12 cellular contexts compared by ENCODE assay signal in genomic region chr5:123809594-123810172, GRCh38.
DNase-seq lines count a peak whose midpoint lies in the region; ATAC-seq and TF ChIP-seq lines count a peak whose summit lies in the region.
"Had no signal": no experiment of that assay in that cellular context is flagged by ENCODE, and none has a peak within 500 bp of the region (broad histone marks: within the 10 kb centered on the region; RNA-seq: fewer than 3 reads in every experiment).

No MANE protein-coding gene starts in this region.

- intact Hi-C loops in Panc1 (cut with micrococcal nuclease; ENCODE audit: unreplicated experiment), result loop anchor here (5.0 kb wide), 1 partner anchor 137 kb away; no protein-coding TSS in a partner anchor

- in situ Hi-C loops in Caki2 (cut with HindIII; ENCODE audit: low pct_unique_long_range_greater_than_20kb, low sequenced_read_pairs) (no loop called here), Panc1 (cut with HindIII; ENCODE audit: low pct_unique_long_range_greater_than_20kb, low sequenced_read_pairs) (no loop called here)

- no peak overlapping the region for H3K4me3 Mint-ChIP-seq in activated CD8-positive, alpha-beta memory T cell treated with anti-CD3 and anti-CD28 coated beads, Interleukin-2, amount 10 ng/mL, durations not matched to agents 7 days and 5 days
- H3K4me3 Mint-ChIP-seq: activated CD4-positive, alpha-beta T cell treated with anti-CD3 and anti-CD28 coated beads, Interleukin-2, amount 10 ng/mL, durations not matched to agents 24 days and 14 days; natural killer cell treated with Interleukin-12 subunit alpha and Interleukin-12 subunit beta and Interleukin-15 and Interleukin-18, amount 100 ng/mL, for 72 hours had no signal

- peak overlapping the region; percentile 99 for H3K27ac ChIP-seq in Panc1 (ENCODE audit: low read length)
- H3K27ac ChIP-seq: ascending aorta had no signal

- DNase-seq in Caki2 (ENCODE audit: low read depth) (peak; percentile 88), NCI-H146 treated with DMSO at 0.1 percent for 48 hours (lab: John Stamatoyannopoulos, UW; ENCODE audit: unreplicated experiment) (peak; percentile 82), Panc1 (ENCODE audit: low read depth, low spot score) (no peak), kidney glomerular epithelial cell (lab: John Stamatoyannopoulos, UW) (peak; percentile 36)
- no peak for DNase-seq in activated CD8-positive, alpha-beta memory T cell treated with anti-CD3 and anti-CD28 coated beads, Interleukin-2, amount 10 ng/mL, durations not matched to agents 7 days and 5 days
- DNase-seq: activated CD4-positive, alpha-beta T cell treated with anti-CD3 and anti-CD28 coated beads, Interleukin-2, amount 10 ng/mL, durations not matched to agents 24 days and 14 days; PC-3 had no signal

- H3K27me3 ChIP-seq in Panc1 (ENCODE audit: control insufficient read depth, insufficient read depth, low read length), result no peaks in the 10 kb centered on the region
- H3K27me3 ChIP-seq: ascending aorta had no signal

- H3K9me3 ChIP-seq in Panc1 (ENCODE audit: control insufficient read depth, insufficient read depth, low read depth, low read length), result no peaks in the 10 kb centered on the region
- H3K9me3 ChIP-seq: ascending aorta had no signal

- H3K9me3 Mint-ChIP-seq in activated CD8-positive, alpha-beta memory T cell treated with anti-CD3 and anti-CD28 coated beads, Interleukin-2, amount 10 ng/mL, durations not matched to agents 7 days and 5 days (ENCODE audit: low read depth), result no peaks in the 10 kb centered on the region
- H3K9me3 Mint-ChIP-seq: activated CD4-positive, alpha-beta T cell treated with anti-CD3 and anti-CD28 coated beads, Interleukin-2, amount 10 ng/mL, durations not matched to agents 24 days and 14 days; natural killer cell treated with Interleukin-12 subunit alpha and Interleukin-12 subunit beta and Interleukin-15 and Interleukin-18, amount 100 ng/mL, for 72 hours had no signal

- H3K27ac Mint-ChIP-seq in activated CD8-positive, alpha-beta memory T cell treated with anti-CD3 and anti-CD28 coated beads, Interleukin-2, amount 10 ng/mL, durations not matched to agents 7 days and 5 days, result no peak overlapping the region
- H3K27ac Mint-ChIP-seq: activated CD4-positive, alpha-beta T cell treated with anti-CD3 and anti-CD28 coated beads, Interleukin-2, amount 10 ng/mL, durations not matched to agents 24 days and 14 days; natural killer cell treated with Interleukin-12 subunit alpha and Interleukin-12 subunit beta and Interleukin-15 and Interleukin-18, amount 100 ng/mL, for 72 hours had no signal

- no peak for TF ChIP-seq CTCF in Panc1 (IDR thresholded peaks at IDR 0.05)

- H3K4me1 Mint-ChIP-seq in activated CD8-positive, alpha-beta memory T cell treated with anti-CD3 and anti-CD28 coated beads, Interleukin-2, amount 10 ng/mL, durations not matched to agents 7 days and 5 days, result no peaks in the 10 kb centered on the region
- H3K4me1 Mint-ChIP-seq: activated CD4-positive, alpha-beta T cell treated with anti-CD3 and anti-CD28 coated beads, Interleukin-2, amount 10 ng/mL, durations not matched to agents 24 days and 14 days had no signal

- CTCF ChIA-PET in Panc1 (lab: Charles Lee), result interaction anchor here (0.7 kb wide), 1 partner anchor 36 kb away, joined by 3 read pairs; no protein-coding TSS in a partner anchor
- CTCF ChIA-PET in activated CD8-positive, alpha-beta memory T cell treated with anti-CD3 and anti-CD28 coated beads, Interleukin-2, amount 10 ng/mL, durations not matched to agents 7 days and 5 days (lab: Charles Lee), result no interaction called here

- no peaks in the 10 kb centered on the region for H3K27me3 Mint-ChIP-seq in activated CD8-positive, alpha-beta memory T cell treated with anti-CD3 and anti-CD28 coated beads, Interleukin-2, amount 10 ng/mL, durations not matched to agents 7 days and 5 days
- H3K27me3 Mint-ChIP-seq: activated CD4-positive, alpha-beta T cell treated with anti-CD3 and anti-CD28 coated beads, Interleukin-2, amount 10 ng/mL, durations not matched to agents 24 days and 14 days; natural killer cell treated with Interleukin-12 subunit alpha and Interleukin-12 subunit beta and Interleukin-15 and Interleukin-18, amount 100 ng/mL, for 72 hours had no signal

- H3K36me3 ChIP-seq in Panc1 (ENCODE audit: control insufficient read depth, insufficient read depth, low read length), result no peaks in the 10 kb centered on the region
- H3K36me3 ChIP-seq: ascending aorta had no signal

- no peak overlapping the region for H3K4me3 ChIP-seq in Panc1 (ENCODE audit: low read depth in 2 of 2, low read length in 2 of 2)
- H3K4me3 ChIP-seq: ascending aorta had no signal

- ATAC-seq in Panc1 (no peak), HG02610 (IDR thresholded peaks at IDR 0.05; ENCODE audit: unreplicated experiment) (no peak), HG03565 (IDR thresholded peaks at IDR 0.05; ENCODE audit: unreplicated experiment) (no peak)
- no peak for ATAC-seq in activated CD8-positive, alpha-beta memory T cell treated with anti-CD3 and anti-CD28 coated beads, Interleukin-2, amount 10 ng/mL, durations not matched to agents 7 days and 5 days
- ATAC-seq in activated CD4-positive, CD25-positive, alpha-beta regulatory T cell treated with anti-CD3 and anti-CD28 coated beads, Interleukin-2, amount 50 U/mL, for 24 hours, result no peak
- ATAC-seq: natural killer cell treated with Interleukin-12 subunit alpha and Interleukin-12 subunit beta and Interleukin-15 and Interleukin-18, amount 100 ng/mL, for 72 hours; PC-3 had no signal

- peaks cover 67% of the 10 kb centered on the region for H3K4me1 ChIP-seq in Panc1 (ENCODE audit: control insufficient read depth, insufficient read depth, low read length)
- H3K4me1 ChIP-seq: ascending aorta had no signal

- POLR2A ChIA-PET in Panc1 (lab: Charles Lee), result no interaction called here

- no TSS peak for BruUV-seq in Panc1 (replicated peaks; lab: Mats Ljungman, UMichigan)

- H3K36me3 Mint-ChIP-seq in activated CD8-positive, alpha-beta memory T cell treated with anti-CD3 and anti-CD28 coated beads, Interleukin-2, amount 10 ng/mL, durations not matched to agents 7 days and 5 days, result no peaks in the 10 kb centered on the region
- H3K36me3 Mint-ChIP-seq: natural killer cell treated with Interleukin-12 subunit alpha and Interleukin-12 subunit beta and Interleukin-15 and Interleukin-18, amount 100 ng/mL, for 72 hours had no signal

Comparison
In these comparisons a context has a peak if more than half of its experiments do, and no peak if none do; other contexts are left out.
1. DNase-seq: peak in Caki2 (single experiment), NCI-H146 treated with DMSO at 0.1 percent for 48 hours (single experiment) and kidney glomerular epithelial cell (single experiment); none in Panc1 (single experiment) and activated CD8-positive, alpha-beta memory T cell treated with anti-CD3 and anti-CD28 coated beads, Interleukin-2, amount 10 ng/mL, durations not matched to agents 7 days and 5 days (single experiment).